In genomic region chr4:6719611-6720179, GRCh38 we compare ENCODE assay signal across 18 cellular contexts. TPM values are rescaled to one million over a fixed set of nuclear protein-coding genes. Genes with fewer than 3 reads are reported as not detected.
DNase-seq lines count a peak whose midpoint lies in the region; ATAC-seq, FAIRE-seq and TF ChIP-seq lines count a peak whose summit lies in the region.
"Had no signal": no experiment of that assay in that cellular context is flagged by ENCODE, and none has a peak within 500 bp of the region (broad histone marks: within the 10 kb centered on the region; RNA-seq: fewer than 3 reads in every experiment).

No MANE protein-coding gene starts in this region.

- H3K27me3 Mint-ChIP-seq in CD4-positive, alpha-beta T cell = no peaks in the 10 kb centered on the region
- H3K27me3 Mint-ChIP-seq: activated CD8-positive, alpha-beta T cell treated with anti-CD3 and anti-CD28 coated beads for 36 hours; activated naive CD8-positive, alpha-beta T cell treated with anti-CD3 and anti-CD28 coated beads for 36 hours; T-cell had no signal

- H2AFZ ChIP-seq in K562 (ENCODE audit: low read depth, low read length) (no peak overlapping the region), osteoblast (ENCODE audit: low read length) (no peak overlapping the region)

- no peak for DNase-seq in CD4-positive, alpha-beta T cell
- peak in 1 of 4 experiments; percentile 7 for DNase-seq in K562 (ENCODE audit: extremely low read depth in 1 of 4, low spot score in 3 of 4)
- DNase-seq in osteoblast (ENCODE audit: insufficient read length, low spot score, missing footprints) = peak; percentile 90
- DNase-seq in activated CD4-positive, CD25-positive, alpha-beta regulatory T cell (lab: John Stamatoyannopoulos, UW) = no peak
- DNase-seq in DMS153 (lab: John Stamatoyannopoulos, UW) = no peak
- no peak for DNase-seq in NCI-H2227 (lab: John Stamatoyannopoulos, UW; ENCODE audit: unreplicated experiment)
- DNase-seq in left cardiac atrium = no peak

- no peak overlapping the region for H3K9ac ChIP-seq in K562 (ENCODE audit: insufficient read depth in 1 of 2, low read depth in 2 of 2, low read length in 2 of 2)

- peaks cover 37% of the 10 kb centered on the region for H3K4me1 Mint-ChIP-seq in CD4-positive, alpha-beta T cell (ENCODE audit: low read depth)

- H3K79me2 ChIP-seq in K562 (ENCODE audit: control insufficient read depth, insufficient read depth, low read length) = peaks cover 31% of the 10 kb centered on the region
- peaks cover 22% of the 10 kb centered on the region for H3K79me2 ChIP-seq in osteoblast (ENCODE audit: insufficient read depth, low read length)

- TF ChIP-seq CTCF in CD4-positive, alpha-beta T cell (IDR thresholded peaks at IDR 0.05) = no peak
- no peak for TF ChIP-seq CTCF in HEK293 (tag by site-specific recombination; IDR thresholded peaks at IDR 0.05)
- TF ChIP-seq CTCF in K562 (IDR thresholded peaks at IDR 0.05 in 2 of 3, conservative IDR thresholded peaks at IDR 0.05 in 1 of 3; ENCODE audit: insufficient read depth in 2 of 3, low read depth in 1 of 3, low read length in 3 of 3) = no peak
- no peak for TF ChIP-seq CTCF in osteoblast (IDR thresholded peaks at IDR 0.05; ENCODE audit: extremely low read depth, low read depth, low read length)

- H3K27me3 ChIP-seq in CD4-positive, alpha-beta T cell (ENCODE audit: control insufficient read depth, insufficient read depth, low read length) = no peaks in the 10 kb centered on the region
- H3K27me3 ChIP-seq in K562 (ENCODE audit: control insufficient read depth in 2 of 2, insufficient read depth in 2 of 2, low read length in 2 of 2) (no peaks in the 10 kb centered on the region), osteoblast (ENCODE audit: insufficient read depth, low read length) (no peaks in the 10 kb centered on the region)
- H3K27me3 ChIP-seq: SJSA1, upper lobe of left lung had no signal

- H3K4me1 ChIP-seq in HEK293 (ENCODE audit: control insufficient read depth, insufficient read depth, low read length) (no peaks in the 10 kb centered on the region), K562 (replicated peaks in 1 of 2; ENCODE audit: control insufficient read depth in 2 of 2, insufficient read depth in 2 of 2, low read length in 2 of 2) (peaks cover 17 to 37% of the 10 kb centered on the region in 2 experiments; a peak in 4 of 5 replicates), osteoblast (ENCODE audit: insufficient read depth, low read length) (peaks cover 13% of the 10 kb centered on the region)

- peak overlapping the region; percentile 43 for H3K27ac Mint-ChIP-seq in CD4-positive, alpha-beta T cell

- no peaks in the 10 kb centered on the region for H3K9me3 ChIP-seq in CD4-positive, alpha-beta T cell (ENCODE audit: control insufficient read depth, low read length)
- H3K9me3 ChIP-seq in HEK293 (ENCODE audit: control insufficient read depth, insufficient read depth, low read depth, low read length) = no peaks in the 10 kb centered on the region
- H3K9me3 ChIP-seq in K562 (replicated peaks; ENCODE audit: control insufficient read depth, insufficient read depth, low read depth, low read length) = no peaks in the 10 kb centered on the region
- H3K9me3 ChIP-seq in osteoblast (ENCODE audit: low read depth, low read length) = no peaks in the 10 kb centered on the region
- H3K9me3 ChIP-seq: left ventricle myocardium inferior, SJSA1, upper lobe of left lung had no signal

- no peak overlapping the region for H3K4me3 Mint-ChIP-seq in CD4-positive, alpha-beta T cell
- H3K4me3 Mint-ChIP-seq: activated CD8-positive, alpha-beta T cell treated with anti-CD3 and anti-CD28 coated beads for 36 hours; activated naive CD8-positive, alpha-beta T cell treated with anti-CD3 and anti-CD28 coated beads for 36 hours had no signal

- BruUV-seq in K562 (replicated peaks; lab: Mats Ljungman, UMichigan) = no TSS peak

- no peak for FAIRE-seq in K562 (lab: Jason Lieb, UNC)
- FAIRE-seq: RCC 7860 had no signal

- H3K9me1 ChIP-seq in K562 (ENCODE audit: control insufficient read depth, insufficient read depth, low read length) = no peaks in the 10 kb centered on the region

- no peak for TF ChIP-seq RAD21 in K562 (CRISPR knock-in tag; conservative IDR thresholded peaks at IDR 0.05 in 1 of 2, IDR thresholded peaks at IDR 0.05 in 1 of 2)

- in situ Hi-C loops in K562 (cut with MboI) = loop anchor here (5.0 kb wide), 3 partner anchors 48 to 353 kb away; no protein-coding TSS in a partner anchor

- POLR2A ChIA-PET in CD4-positive, alpha-beta T cell (lab: Charles Lee) = interaction anchor here (1.0 to 10.4 kb wide), 11 partner anchors 10 to 1135 kb away, joined by 3 to 221 read pairs (median 4); partner anchors contain the start of genes GRPEL1, MRFAP1 and TADA2B
- POLR2A ChIA-PET in HEK293 (lab: Yijun Ruan, JAX) (no interaction called here), K562 (lab: Yijun Ruan, JAX) (interaction anchor here (0.5 to 1.5 kb wide), 5 partner anchors 10 to 193 kb away, joined by 3 to 4 read pairs (median 3); partner anchors contain the start of gene MRFAP1L1)

- H3K9me3 Mint-ChIP-seq in CD4-positive, alpha-beta T cell = no peaks in the 10 kb centered on the region
- H3K9me3 Mint-ChIP-seq: activated CD8-positive, alpha-beta T cell treated with anti-CD3 and anti-CD28 coated beads for 36 hours; activated naive CD8-positive, alpha-beta T cell treated with anti-CD3 and anti-CD28 coated beads for 36 hours; CD14-positive monocyte; T-cell had no signal

- intact Hi-C loops in CD4-positive, alpha-beta T cell (cut with DNase I, micrococcal nuclease) = loop anchor here (1.0 to 5.0 kb wide), 4 partner anchors 142 to 351 kb away; partner anchors contain the start of gene MAN2B2 (in 1 of the 2)
- intact Hi-C loops in K562 (cut with micrococcal nuclease) = loop anchor here (1.0 to 2.0 kb wide), 4 partner anchors 44 to 363 kb away; partner anchors contain the start of gene GRPEL1
- intact Hi-C loops in left cardiac atrium (cut with DNase I) = loop anchor here (2.0 to 10.0 kb wide), 4 partner anchors 153 to 355 kb away; no protein-coding TSS in a partner anchor

- CTCF ChIA-PET in CD4-positive, alpha-beta T cell (lab: Charles Lee) = interaction anchor here (0.7 to 6.8 kb wide), 9 partner anchors 10 to 363 kb away, joined by 3 to 101 read pairs (median 12); partner anchors contain the start of gene MRFAP1L1
- CTCF ChIA-PET in HEK293 (lab: Yijun Ruan, JAX) = interaction anchor here (0.7 to 8.5 kb wide), 16 partner anchors 13 to 364 kb away, joined by 3 to 111 read pairs (median 4); partner anchors contain the start of gene GRPEL1
- CTCF ChIA-PET in K562 (lab: Yijun Ruan, JAX; ENCODE audit: low intra/inter-chr PET ratio) = interaction anchor here (1.0 to 4.0 kb wide), 6 partner anchors 44 to 362 kb away, joined by 3 to 66 read pairs (median 12); partner anchors contain the start of gene KIAA0232

- peaks cover 11% of the 10 kb centered on the region for H3K36me3 Mint-ChIP-seq in CD4-positive, alpha-beta T cell (ENCODE audit: low read depth)

- H3K27ac ChIP-seq in CD4-positive, alpha-beta T cell (ENCODE audit: low read depth, low read length) = no peak overlapping the region
- H3K27ac ChIP-seq in HEK293 (ENCODE audit: extremely low read depth, low read depth, low read length) = no peak overlapping the region
- no peak overlapping the region for H3K27ac ChIP-seq in K562 (ENCODE audit: extremely low read depth, low read depth, low read length)
- H3K27ac ChIP-seq in osteoblast (ENCODE audit: low read depth, low read length) = no peak overlapping the region
- H3K27ac ChIP-seq: epithelial cell of prostate, HL-60, left ventricle myocardium inferior, SJSA1, upper lobe of left lung had no signal

- H3K4me3 ChIP-seq in HEK293 (ENCODE audit: low read depth, low read length) (no peak overlapping the region), K562 (no peak overlapping the region), osteoblast (ENCODE audit: insufficient read depth, low read length) (no peak overlapping the region)
- H3K4me3 ChIP-seq: left ventricle myocardium inferior, SJSA1, upper lobe of left lung had no signal

- no peak for ATAC-seq in CD4-positive, alpha-beta T cell (ENCODE audit: poor library complexity)
- ATAC-seq in K562 (no peak), left cardiac atrium (no peak)

- H4K20me1 ChIP-seq in K562 (replicated peaks; ENCODE audit: control insufficient read depth, insufficient read depth, low read length) (0 out of 2 replicates have a peak, but pooled peaks cover 4% of the 10 kb centered on the region), osteoblast (ENCODE audit: insufficient read depth, low read length) (peaks cover 20% of the 10 kb centered on the region)

- TF ChIP-seq POLR2A in K562 (conservative IDR thresholded peaks at IDR 0.05) = no peak

- 48% methylated on average over 8 of the region's 8 CpGs for WGBS in K562 (ENCODE audit: insufficient coverage, low coverage, missing lambda C conversion rate)

- H3K4me2 ChIP-seq in K562 (ENCODE audit: insufficient read depth, low read length) = no peak overlapping the region
- peak overlapping the region; percentile 61 for H3K4me2 ChIP-seq in osteoblast (ENCODE audit: insufficient read depth, low read length)

- no peak for TF ChIP-seq EP300 in K562 (IDR thresholded peaks at IDR 0.05; ENCODE audit: low read length)

- H3K36me3 ChIP-seq in HEK293 (ENCODE audit: control insufficient read depth in 2 of 2, insufficient read depth in 1 of 2, low read length in 2 of 2) (no peaks in the 10 kb centered on the region; a peak in 1 of 3 replicates), K562 (ENCODE audit: control insufficient read depth, insufficient read depth, low read length) (no peaks in the 10 kb centered on the region), osteoblast (ENCODE audit: insufficient read depth, low read length) (no peaks in the 10 kb centered on the region)
- H3K36me3 ChIP-seq: left ventricle myocardium inferior, upper lobe of left lung had no signal

RNA-seq across cellular contexts. Expression of gene BLOC1S4, which starts 3.7 kb away (rescaled TPM):
- total RNA-seq in CD4-positive, alpha-beta T cell = 10 to 100 TPM; 24.6 to 27.6 TPM
- total RNA-seq in K562 (2011; cell fraction: chromatin; rRNA removed; ENCODE audit: low replicate concordance) = 9.9 and 18.6 TPM in 2 replicates
- 25.1 and 30.5 TPM in 2 replicates for total RNA-seq in K562 (2011; cell fraction: nucleolus; rRNA removed)
- total RNA-seq in K562 (2011; cell fraction: nucleoplasm; rRNA removed) = 18.3 and 23.1 TPM in 2 replicates
- total RNA-seq in K562 (2014; rRNA removed) (31.6 and 38.3 TPM in 2 replicates), K562 (2014; rRNA removed; fragmentation: Illumina TruSeq; extraction: Trizol) (10.0 and 11.2 TPM in 2 replicates), K562 (2015; rRNA removed; fragmentation: Illumina TruSeq; extraction: Trizol) (10.5 and 10.8 TPM in 2 replicates), K562 (2021) (29.4 and 31.1 TPM in 2 replicates), osteoblast (10.0 and 10.9 TPM in 2 replicates), left cardiac atrium (10 to 100 TPM in 1 of 2 donors, 1 to 10 TPM in 1; 7.4 to 10.6 TPM)
- polyA plus RNA-seq in K562 (2011; rRNA removed) (21.0 and 25.5 TPM in 2 replicates), K562 (2014; fragmentation: Illumina TruSeq; extraction: Trizol) (10.3 and 15.0 TPM in 2 replicates), K562 (2014; fragmentation: Nextera tagmentation; extraction: Ambion mirVana) (1 to 10 TPM; 3.1 to 3.9 TPM), K562 (2014; rRNA removed) (30.9 and 37.3 TPM in 2 replicates)
- 27.6 and 61.0 TPM in 2 replicates for polyA plus RNA-seq in K562 (2011; cell fraction: cytosol; rRNA removed)
- 14.4 and 23.7 TPM in 2 replicates for polyA plus RNA-seq in K562 (2011; cell fraction: nucleus; rRNA removed)
- 20.7 and 24.2 TPM in 2 replicates for polyA plus RNA-seq in K562 (2012)
- polyA minus RNA-seq in K562 (2011; rRNA and poly(A)+ RNA removed) = 5.4 and 8.9 TPM in 2 replicates
- polyA minus RNA-seq in K562 (2011; cell fraction: cytosol; rRNA and poly(A)+ RNA removed) = 9.5 and 11.1 TPM in 2 replicates
- polyA minus RNA-seq in K562 (2011; cell fraction: nucleus; rRNA and poly(A)+ RNA removed) = 10.4 and 14.2 TPM in 2 replicates

RNA-seq across cellular contexts. Expression of gene MRFAP1L1, which starts 10.0 kb away (rescaled TPM):
- 10 to 100 TPM; 26.6 to 27.0 TPM for total RNA-seq in CD4-positive, alpha-beta T cell
- 23.4 and 45.9 TPM in 2 replicates for total RNA-seq in K562 (2011; cell fraction: chromatin; rRNA removed; ENCODE audit: low replicate concordance)
- total RNA-seq in K562 (2011; cell fraction: nucleolus; rRNA removed) = 16.5 and 18.4 TPM in 2 replicates
- 26.7 and 33.1 TPM in 2 replicates for total RNA-seq in K562 (2011; cell fraction: nucleoplasm; rRNA removed)
- total RNA-seq in K562 (2014; rRNA removed) (74.2 and 78.8 TPM in 2 replicates), K562 (2014; rRNA removed; fragmentation: Illumina TruSeq; extraction: Trizol) (85.7 and 86.2 TPM in 2 replicates), K562 (2015; rRNA removed; fragmentation: Illumina TruSeq; extraction: Trizol) (83.3 and 90.6 TPM in 2 replicates), K562 (2021) (51.3 and 53.6 TPM in 2 replicates), osteoblast (38.0 and 39.2 TPM in 2 replicates), left cardiac atrium (10 to 100 TPM; 45.9 to 52.9 TPM)
- polyA plus RNA-seq in K562 (2011; rRNA removed) (59.5 and 83.8 TPM in 2 replicates), K562 (2014; fragmentation: Illumina TruSeq; extraction: Trizol) (74.8 and 87.6 TPM in 2 replicates), K562 (2014; fragmentation: Nextera tagmentation; extraction: Ambion mirVana) (10 to 100 TPM; 37.6 to 48.1 TPM), K562 (2014; rRNA removed) (104 and 111 TPM in 2 replicates)
- polyA plus RNA-seq in K562 (2011; cell fraction: cytosol; rRNA removed) = 19.4 and 37.0 TPM in 2 replicates
- 37.8 and 48.5 TPM in 2 replicates for polyA plus RNA-seq in K562 (2011; cell fraction: nucleus; rRNA removed)
- polyA plus RNA-seq in K562 (2012) = 49.1 and 74.0 TPM in 2 replicates
- 46.9 and 49.6 TPM in 2 replicates for polyA minus RNA-seq in K562 (2011; rRNA and poly(A)+ RNA removed)
- 10.4 and 17.8 TPM in 2 replicates for polyA minus RNA-seq in K562 (2011; cell fraction: cytosol; rRNA and poly(A)+ RNA removed)
- 13.7 and 31.7 TPM in 2 replicates for polyA minus RNA-seq in K562 (2011; cell fraction: nucleus; rRNA and poly(A)+ RNA removed)

RNA-seq across cellular contexts. Expression of gene S100P, which starts 26.0 kb away (rescaled TPM):
- 1 to 10 TPM in 1 of 2 experiments, under 1 TPM in 1; 0.58 to 2.8 TPM for total RNA-seq in CD4-positive, alpha-beta T cell
- total RNA-seq in K562 (2011; cell fraction: chromatin; rRNA removed; ENCODE audit: low replicate concordance) = 1.7 TPM in 1 of 2 replicates, not detected in the other
- total RNA-seq in K562 (2011; cell fraction: nucleolus; rRNA removed) = 0.33 and 0.53 TPM in 2 replicates
- total RNA-seq in K562 (2011; cell fraction: nucleoplasm; rRNA removed) = 0.81 TPM in 1 of 2 replicates, not detected in the other
- 5.8 and 7.5 TPM in 2 replicates for total RNA-seq in K562 (2014; rRNA removed)
- 7.4 and 13.7 TPM in 2 replicates for total RNA-seq in K562 (2014; rRNA removed; fragmentation: Illumina TruSeq; extraction: Trizol)
- total RNA-seq in K562 (2015; rRNA removed; fragmentation: Illumina TruSeq; extraction: Trizol) = 7.2 and 7.5 TPM in 2 replicates
- total RNA-seq in K562 (2021) = 13.2 and 16.8 TPM in 2 replicates
- polyA plus RNA-seq in K562 (2011; rRNA removed) = 2.7 and 4.1 TPM in 2 replicates
- polyA plus RNA-seq in K562 (2011; cell fraction: cytosol; rRNA removed) = 0.55 and 3.2 TPM in 2 replicates
- 0.30 and 1.6 TPM in 2 replicates for polyA plus RNA-seq in K562 (2011; cell fraction: nucleus; rRNA removed)
- polyA plus RNA-seq in K562 (2012) = 11.5 and 304 TPM in 2 replicates
- polyA plus RNA-seq in K562 (2014; fragmentation: Illumina TruSeq; extraction: Trizol) = 6.9 and 7.4 TPM in 2 replicates
- polyA plus RNA-seq in K562 (2014; fragmentation: Nextera tagmentation; extraction: Ambion mirVana) = 10 to 100 TPM; 21.0 to 23.8 TPM
- 5.5 and 5.7 TPM in 2 replicates for polyA plus RNA-seq in K562 (2014; rRNA removed)
- polyA minus RNA-seq in K562 (2011; rRNA and poly(A)+ RNA removed) = 0.15 and 0.25 TPM in 2 replicates
- 4.8 and 23.3 TPM in 2 replicates for polyA minus RNA-seq in K562 (2011; cell fraction: cytosol; rRNA and poly(A)+ RNA removed)
- 4.7 and 6.1 TPM in 2 replicates for polyA minus RNA-seq in K562 (2011; cell fraction: nucleus; rRNA and poly(A)+ RNA removed)
- total RNA-seq in osteoblast = 0.29 and 0.36 TPM in 2 replicates
- 1 to 10 TPM in 1 of 2 donors, under 1 TPM in 1; 0.38 to 1.9 TPM for total RNA-seq in left cardiac atrium
- total RNA-seq: left ventricle myocardium inferior, SJSA1 had no signal
